7 cellular contexts compared by ENCODE assay signal in the genomic region with DNA sequence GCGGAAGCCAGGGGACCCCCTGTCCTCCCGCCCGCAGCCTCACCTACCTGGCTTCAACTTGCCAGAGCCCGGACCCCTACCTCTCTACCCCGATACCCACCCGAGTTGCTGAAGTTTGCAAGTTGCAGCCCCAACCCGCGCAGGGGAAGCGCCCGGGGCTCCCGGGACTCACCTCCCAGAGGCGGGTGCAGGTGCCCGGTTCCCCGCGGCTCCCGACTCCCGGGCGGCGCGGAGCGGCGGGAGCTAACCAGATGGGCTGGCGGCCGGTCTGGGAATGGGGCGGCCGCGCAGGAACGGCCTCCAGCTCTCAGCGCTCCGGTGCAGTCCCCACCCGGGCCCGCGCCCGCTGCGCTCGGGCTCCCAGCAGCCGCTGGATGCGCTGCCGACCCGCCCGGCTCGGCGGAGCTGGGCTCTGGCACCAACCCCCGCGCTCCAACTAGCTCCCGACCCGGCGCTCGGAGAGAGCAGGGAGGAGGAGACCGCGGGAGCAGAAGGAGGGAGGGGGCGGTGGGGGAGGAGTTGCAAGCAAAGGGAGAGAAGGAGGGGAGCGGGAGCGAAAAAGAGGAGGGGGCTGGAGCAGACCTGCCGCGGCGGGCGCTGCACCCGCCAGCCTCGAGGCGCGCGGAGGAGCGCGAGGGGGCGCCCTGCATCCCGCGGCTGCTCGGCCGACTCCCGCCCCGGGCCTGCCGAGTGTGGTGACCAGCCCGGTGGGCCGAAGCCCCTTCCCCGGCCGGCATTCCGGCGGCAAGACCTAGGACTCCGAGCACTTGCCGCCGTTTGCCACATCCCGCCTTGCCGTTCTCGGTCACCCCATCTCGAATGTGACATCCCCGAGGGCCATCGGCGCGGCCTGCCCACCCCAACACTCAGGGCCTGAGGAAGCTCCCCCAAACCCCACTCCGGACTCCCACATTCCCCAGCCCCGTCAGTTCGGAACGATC. TPM values are rescaled to one million over a fixed set of nuclear protein-coding genes. Genes with fewer than 3 reads are reported as not detected.
DNase-seq lines count a peak whose midpoint lies in the region; ATAC-seq and TF ChIP-seq lines count a peak whose summit lies in the region.

A gene with protein sequence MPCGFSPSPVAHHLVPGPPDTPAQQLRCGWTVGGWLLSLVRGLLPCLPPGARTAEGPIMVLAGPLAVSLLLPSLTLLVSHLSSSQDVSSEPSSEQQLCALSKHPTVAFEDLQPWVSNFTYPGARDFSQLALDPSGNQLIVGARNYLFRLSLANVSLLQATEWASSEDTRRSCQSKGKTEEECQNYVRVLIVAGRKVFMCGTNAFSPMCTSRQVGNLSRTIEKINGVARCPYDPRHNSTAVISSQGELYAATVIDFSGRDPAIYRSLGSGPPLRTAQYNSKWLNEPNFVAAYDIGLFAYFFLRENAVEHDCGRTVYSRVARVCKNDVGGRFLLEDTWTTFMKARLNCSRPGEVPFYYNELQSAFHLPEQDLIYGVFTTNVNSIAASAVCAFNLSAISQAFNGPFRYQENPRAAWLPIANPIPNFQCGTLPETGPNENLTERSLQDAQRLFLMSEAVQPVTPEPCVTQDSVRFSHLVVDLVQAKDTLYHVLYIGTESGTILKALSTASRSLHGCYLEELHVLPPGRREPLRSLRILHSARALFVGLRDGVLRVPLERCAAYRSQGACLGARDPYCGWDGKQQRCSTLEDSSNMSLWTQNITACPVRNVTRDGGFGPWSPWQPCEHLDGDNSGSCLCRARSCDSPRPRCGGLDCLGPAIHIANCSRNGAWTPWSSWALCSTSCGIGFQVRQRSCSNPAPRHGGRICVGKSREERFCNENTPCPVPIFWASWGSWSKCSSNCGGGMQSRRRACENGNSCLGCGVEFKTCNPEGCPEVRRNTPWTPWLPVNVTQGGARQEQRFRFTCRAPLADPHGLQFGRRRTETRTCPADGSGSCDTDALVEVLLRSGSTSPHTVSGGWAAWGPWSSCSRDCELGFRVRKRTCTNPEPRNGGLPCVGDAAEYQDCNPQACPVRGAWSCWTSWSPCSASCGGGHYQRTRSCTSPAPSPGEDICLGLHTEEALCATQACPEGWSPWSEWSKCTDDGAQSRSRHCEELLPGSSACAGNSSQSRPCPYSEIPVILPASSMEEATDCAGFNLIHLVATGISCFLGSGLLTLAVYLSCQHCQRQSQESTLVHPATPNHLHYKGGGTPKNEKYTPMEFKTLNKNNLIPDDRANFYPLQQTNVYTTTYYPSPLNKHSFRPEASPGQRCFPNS (minus strand): TSS at position 472 of the 941 bp plus-strand sequence. CDS start 66,500 bp downstream, outside the sequence.

- CTCF ChIA-PET in GM10248 (lab: Yijun Ruan, JAX): interaction anchor here (1.0 to 4.1 kb wide), 19 partner anchors 10 to 1481 kb away, joined by 3 to 27 read pairs (median 3); a partner anchor contains a TSS

- peaks cover 58% of the 10 kb centered on the region for H3K27me3 Mint-ChIP-seq in osteocyte (ENCODE audit: unreplicated experiment)

- H3K4me1 Mint-ChIP-seq in osteocyte (ENCODE audit: unreplicated experiment): peaks cover 18% of the 10 kb centered on the region

- H3K4me3 Mint-ChIP-seq in osteocyte (ENCODE audit: unreplicated experiment): peak within 1 kb of the TSS; percentile 77

- DNase-seq in GM10248 (ENCODE audit: extremely low spot score) (peak; percentile 66), NCI-H1092 treated with DMSO at 0.1 percent for 48 hours (lab: John Stamatoyannopoulos, UW) (peak; percentile 62), head of caudate nucleus (peak in 39 of 42 donors; percentile 27 to 80 (median 53)), osteocyte (ENCODE audit: extremely low spot score, unreplicated experiment) (no peak)
- DNase-seq in activated effector memory CD4-positive, alpha-beta T cell treated with Interleukin-2 at 50 U/mL for 16 hours: peak; percentile 12

- peak; percentile 74 for TF ChIP-seq CTCF in GM10248 (IDR thresholded peaks at IDR 0.05; ENCODE audit: control extremely low read depth, extremely low read depth, low read depth, missing control alignments)
- peak; percentile 56 for TF ChIP-seq CTCF in osteocyte (IDR thresholded peaks at IDR 0.05)

- POLR2A ChIA-PET in GM10248 (lab: Yijun Ruan, JAX): no interaction called here

- no peak for ATAC-seq in GM19351 (IDR thresholded peaks at IDR 0.05; ENCODE audit: unreplicated experiment)
- no peak for ATAC-seq in HG02678 (IDR thresholded peaks at IDR 0.05; ENCODE audit: unreplicated experiment)

- no peaks in the 10 kb centered on the region for H3K9me3 Mint-ChIP-seq in osteocyte (ENCODE audit: unreplicated experiment)

- intact Hi-C loops in head of caudate nucleus (cut with DNase I): loop anchor here (2.0 kb wide), 1 partner anchor 85 kb away; no protein-coding TSS in a partner anchor

- no peak within 1 kb of the TSS for H3K27ac Mint-ChIP-seq in osteocyte (ENCODE audit: unreplicated experiment)

- no peaks in the 10 kb centered on the region for H3K36me3 Mint-ChIP-seq in osteocyte (ENCODE audit: unreplicated experiment)

RNA-seq across cellular contexts. Expression of the gene that starts here (rescaled TPM):
- total RNA-seq in osteocyte: 1.3 TPM in 2 replicates
